ENCODE assay signal across 7 cellular contexts in genomic region chr1:221435510-221435909, GRCh38.
DNase-seq lines count a peak whose midpoint lies in the region; ATAC-seq, FAIRE-seq and TF ChIP-seq lines count a peak whose summit lies in the region.

No MANE protein-coding gene starts in this region.

- ATAC-seq in HCT116, result peak; percentile 39
- ATAC-seq in T-helper 17 cell, result peak; percentile 50
- ATAC-seq in pancreas, result peak in 3 of 4 donors; percentile 73 to 82 (median 79)

- H3K36me3 ChIP-seq in HCT116 (ENCODE audit: control insufficient read depth in 1 of 2, insufficient read depth in 2 of 2, low read length in 2 of 2), result no peaks in the 10 kb centered on the region
- no peaks in the 10 kb centered on the region for H3K36me3 ChIP-seq in pancreas

- H3K4me1 ChIP-seq in HCT116 (ENCODE audit: control insufficient read depth in 1 of 2, insufficient read depth in 2 of 2, low read length in 2 of 2) (peaks cover 26 to 41% of the 10 kb centered on the region in 2 experiments), pancreas (peaks cover 0 to 11% (median 3%) of the 10 kb centered on the region in 3 donors)

- no peaks in the 10 kb centered on the region for H3K79me2 ChIP-seq in HCT116 (ENCODE audit: insufficient read depth, low read length)

- peaks cover 14% of the 10 kb centered on the region for H3K27me3 Mint-ChIP-seq in T-helper 17 cell

- H3K4me2 ChIP-seq in HCT116 (ENCODE audit: low read length), result 0 out of 2 replicates have a peak overlapping the region, but pooled peaks have one; percentile 13

- H3K4me3 ChIP-seq in HCT116 (replicated peaks in 1 of 2; ENCODE audit: low read depth in 1 of 2, low read length in 2 of 2) (no peak overlapping the region), fibroblast of villous mesenchyme (ENCODE audit: low read depth, low read length) (no peak overlapping the region), pancreas (no peak overlapping the region)

- peaks cover 7% of the 10 kb centered on the region for H3K4me1 Mint-ChIP-seq in T-helper 17 cell

- H3K27me3 ChIP-seq in HCT116 (ENCODE audit: insufficient read depth, low read length), result no peaks in the 10 kb centered on the region
- H3K27me3 ChIP-seq in pancreas, result no peaks in the 10 kb centered on the region

- H3K27ac Mint-ChIP-seq in T-helper 17 cell, result no peak overlapping the region

- POLR2A ChIA-PET in HCT116 (lab: Charles Lee), result no interaction called here

- RAD21 ChIA-PET in HCT116 (lab: Charles Lee; ENCODE audit: low non-redundant PET in 1 of 2, low total read pairs in 2 of 2, uncharacterized antibody in 2 of 2, unreplicated experiment in 2 of 2), result interaction anchor here (1.1 to 1.9 kb wide), 2 partner anchors 172 kb away, joined by 4 to 8 read pairs; no protein-coding TSS in a partner anchor

- H3K9me3 ChIP-seq in HCT116 (ENCODE audit: control insufficient read depth in 1 of 2, insufficient read depth in 1 of 2, low read depth in 1 of 2, low read length in 2 of 2) (no peaks in the 10 kb centered on the region), T-helper 17 cell (ENCODE audit: control insufficient read depth, low read length, poor library complexity, severe bottlenecking) (no peaks in the 10 kb centered on the region), pancreas (no peaks in the 10 kb centered on the region)

- peak; percentile 72 for TF ChIP-seq CTCF in GM12801 (IDR thresholded peaks at IDR 0.05; ENCODE audit: extremely low read depth, insufficient read length)
- TF ChIP-seq CTCF in HCT116 (IDR thresholded peaks at IDR 0.05 in 2 of 3, conservative IDR thresholded peaks at IDR 0.05 in 1 of 3; ENCODE audit: borderline replicate concordance in 1 of 3, insufficient read depth in 1 of 3, low read depth in 2 of 3, low read length in 2 of 3), result peak; percentile 76 to 90 (median 83)
- TF ChIP-seq CTCF in fibroblast of villous mesenchyme (IDR thresholded peaks at IDR 0.05; ENCODE audit: insufficient read depth, low read depth, low read length), result peak; percentile 98
- peak; percentile 79 to 93 (median 90) for TF ChIP-seq CTCF in pancreas (IDR thresholded peaks at IDR 0.05)

- DNase-seq in HCT116 (ENCODE audit: low read depth, low spot score) (peak; percentile 46), NCI-H1105 (lab: John Stamatoyannopoulos, UW) (peak; percentile 24), T-helper 17 cell (no peak), fibroblast of villous mesenchyme (ENCODE audit: low read depth) (peak; percentile 79), pancreas (no peak)
- DNase-seq in stimulated activated naive CD4-positive, alpha-beta T cell treated with Interleukin-2 at 50 U/mL for 16 hours (lab: John Stamatoyannopoulos, UW), result no peak

- peak; percentile 5 for FAIRE-seq in pancreas (lab: Jason Lieb, UNC)

- no peak for TF ChIP-seq POLR2A in HCT116 (IDR thresholded peaks at IDR 0.05; ENCODE audit: borderline replicate concordance, extremely low read depth, insufficient read depth, insufficient read length)

- H3K9ac ChIP-seq in HCT116 (ENCODE audit: low read length), result no peak overlapping the region

- H3K36me3 Mint-ChIP-seq in T-helper 17 cell (ENCODE audit: low read depth), result no peaks in the 10 kb centered on the region

- no peaks in the 10 kb centered on the region for H3K9me2 ChIP-seq in HCT116 (ENCODE audit: insufficient read depth)

- H3K27ac ChIP-seq in HCT116 (ENCODE audit: low read depth, low read length), result no peak overlapping the region
- H3K27ac ChIP-seq in pancreas, result no peak overlapping the region

- H2AFZ ChIP-seq in HCT116 (ENCODE audit: low read depth, low read length, poor library complexity, severe bottlenecking), result peak overlapping the region; percentile 94

- H3K4me3 Mint-ChIP-seq in T-helper 17 cell, result no peak overlapping the region

- CTCF ChIA-PET in HCT116 (lab: Charles Lee), result interaction anchor here (0.7 to 3.5 kb wide), 11 partner anchors 14 to 1020 kb away, joined by 3 to 41 read pairs (median 3); no protein-coding TSS in a partner anchor

- intact Hi-C loops in HCT116 (cut with micrococcal nuclease), result loop anchor here (1.0 to 10.0 kb wide), 3 partner anchors 171 to 561 kb away; no protein-coding TSS in a partner anchor
- intact Hi-C loops in pancreas (cut with DNase I), result loop anchor here in 1 of 3 donors (10.0 kb wide), 1 partner anchor 561 kb away; the partner anchor contains the start of gene HLX

- no peaks in the 10 kb centered on the region for H4K20me1 ChIP-seq in HCT116 (ENCODE audit: insufficient read depth)

- peak; percentile 88 for TF ChIP-seq RAD21 in HCT116 (IDR thresholded peaks at IDR 0.05; ENCODE audit: low read depth)

- no TSS peak for BruUV-seq in HCT116 (replicated peaks; lab: Mats Ljungman, UMichigan)

TF ChIP-seq in HCT116, 20 proteins besides CTCF, POLR2A, EP300 and RAD21:
- TF ChIP-seq FOSL1 (IDR thresholded peaks at IDR 0.05; ENCODE audit: low read depth), result no peak
- no peak for TF ChIP-seq ZFX (IDR thresholded peaks at IDR 0.05)
- TF ChIP-seq CBX3 (IDR thresholded peaks at IDR 0.05; ENCODE audit: low read depth), result peak; percentile 49; the same call in 1 of the 2 replicates
- no peak for TF ChIP-seq ATF3 (IDR thresholded peaks at IDR 0.05)
- TF ChIP-seq JUND (IDR thresholded peaks at IDR 0.05), result no peak
- TF ChIP-seq SP1 (IDR thresholded peaks at IDR 0.05; ENCODE audit: low read depth), result no peak
- TF ChIP-seq SIN3A (IDR thresholded peaks at IDR 0.05; ENCODE audit: low read depth), result no peak

Comparison
In these comparisons a context has a peak if more than half of its experiments do, and no peak if none do; other contexts are left out.
1. DNase-seq: peak in HCT116 (single experiment), NCI-H1105 (single experiment) and fibroblast of villous mesenchyme (single experiment); none in T-helper 17 cell (0 of 3), pancreas (0 of 6) and stimulated activated naive CD4-positive, alpha-beta T cell treated with Interleukin-2 at 50 U/mL for 16 hours (single experiment).
2. Peak in every context shown above with its lines, with median percentiles within 50 percentile points of each other: CTCF ChIP-seq and ATAC-seq.